ENCODE assay signal across 9 cellular contexts in the genomic region with DNA sequence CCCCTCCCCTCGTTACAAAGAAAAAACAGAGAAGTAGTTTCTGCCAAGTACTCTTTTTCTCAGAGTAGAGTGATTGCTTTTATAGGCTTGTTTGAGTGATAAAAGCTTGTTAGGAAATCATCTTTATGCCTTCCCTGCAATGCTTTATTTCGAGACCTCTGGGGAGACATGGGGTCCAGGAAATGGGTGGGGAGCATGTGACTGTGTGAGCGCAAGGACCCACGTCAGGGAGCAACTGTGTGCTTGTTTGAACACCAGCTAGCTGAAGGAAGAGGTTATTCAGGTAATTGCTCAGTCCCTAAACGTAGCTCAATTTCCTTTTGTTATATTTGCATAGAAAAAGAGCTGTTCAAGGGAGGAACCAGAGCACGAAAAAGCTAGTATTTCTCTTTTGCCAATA.
DNase-seq lines count a peak whose midpoint lies in the region; ATAC-seq lines count a peak whose summit lies in the region.
"Had no signal": no experiment of that assay in that cellular context is flagged by ENCODE, and none has a peak within 500 bp of the region (broad histone marks: within the 10 kb centered on the region; RNA-seq: fewer than 3 reads in every experiment).

No MANE protein-coding gene starts in this region.

- H3K36me3 Mint-ChIP-seq in activated CD4-positive, alpha-beta T cell treated with anti-CD3 and anti-CD28 coated beads, Interleukin-2, amount 10 ng/mL, durations not matched to agents 24 days and 14 days (ENCODE audit: low read depth) = peaks cover 2% of the 10 kb centered on the region
- peaks cover 2% of the 10 kb centered on the region for H3K36me3 Mint-ChIP-seq in central memory CD8-positive, alpha-beta T cell (ENCODE audit: insufficient read depth)
- no peaks in the 10 kb centered on the region for H3K36me3 Mint-ChIP-seq in stimulated activated memory B cell treated with anti-CD40 and anti-IgM and Interleukin-4, amounts not matched to agents 10 μg/mL and 1 μg/mL and 100 μg/mL, for 72 hours

- no peak for ATAC-seq in central memory CD8-positive, alpha-beta T cell (replicated peaks; ENCODE audit: extremely low read depth, poor library complexity, severe bottlenecking)
- ATAC-seq in stimulated activated memory B cell treated with anti-CD40 and anti-IgM and Interleukin-4, amounts not matched to agents 10 μg/mL and 1 μg/mL and 100 μg/mL, for 72 hours = peak; percentile 71
- ATAC-seq in HG02759 (IDR thresholded peaks at IDR 0.05; ENCODE audit: unreplicated experiment) = no peak

- intact Hi-C loops in activated CD4-positive, alpha-beta T cell treated with anti-CD3 and anti-CD28 coated beads, Interleukin-2, amount 10 ng/mL, durations not matched to agents 24 days and 14 days (cut with micrococcal nuclease) = no loop called here

- no peaks in the 10 kb centered on the region for H3K27me3 Mint-ChIP-seq in activated CD4-positive, alpha-beta T cell treated with anti-CD3 and anti-CD28 coated beads, Interleukin-2, amount 10 ng/mL, durations not matched to agents 24 days and 14 days
- no peaks in the 10 kb centered on the region for H3K27me3 Mint-ChIP-seq in central memory CD8-positive, alpha-beta T cell
- H3K27me3 Mint-ChIP-seq in stimulated activated memory B cell treated with anti-CD40 and anti-IgM and Interleukin-4, amounts not matched to agents 10 μg/mL and 1 μg/mL and 100 μg/mL, for 72 hours = no peaks in the 10 kb centered on the region

- peak overlapping the region; percentile 49 for H3K4me3 Mint-ChIP-seq in activated CD4-positive, alpha-beta T cell treated with anti-CD3 and anti-CD28 coated beads, Interleukin-2, amount 10 ng/mL, durations not matched to agents 24 days and 14 days
- no peak overlapping the region for H3K4me3 Mint-ChIP-seq in central memory CD8-positive, alpha-beta T cell
- peak overlapping the region; percentile 66 for H3K4me3 Mint-ChIP-seq in stimulated activated memory B cell treated with anti-CD40 and anti-IgM and Interleukin-4, amounts not matched to agents 10 μg/mL and 1 μg/mL and 100 μg/mL, for 72 hours

- H3K9me3 Mint-ChIP-seq in activated CD4-positive, alpha-beta T cell treated with anti-CD3 and anti-CD28 coated beads, Interleukin-2, amount 10 ng/mL, durations not matched to agents 24 days and 14 days = no peaks in the 10 kb centered on the region
- no peaks in the 10 kb centered on the region for H3K9me3 Mint-ChIP-seq in central memory CD8-positive, alpha-beta T cell
- no peaks in the 10 kb centered on the region for H3K9me3 Mint-ChIP-seq in stimulated activated memory B cell treated with anti-CD40 and anti-IgM and Interleukin-4, amounts not matched to agents 10 μg/mL and 1 μg/mL and 100 μg/mL, for 72 hours

- H3K4me1 Mint-ChIP-seq in activated CD4-positive, alpha-beta T cell treated with anti-CD3 and anti-CD28 coated beads, Interleukin-2, amount 10 ng/mL, durations not matched to agents 24 days and 14 days = peaks cover 18% of the 10 kb centered on the region
- peaks cover 36% of the 10 kb centered on the region for H3K4me1 Mint-ChIP-seq in central memory CD8-positive, alpha-beta T cell
- H3K4me1 Mint-ChIP-seq in stimulated activated memory B cell treated with anti-CD40 and anti-IgM and Interleukin-4, amounts not matched to agents 10 μg/mL and 1 μg/mL and 100 μg/mL, for 72 hours = peaks cover 48% of the 10 kb centered on the region

- H3K27ac Mint-ChIP-seq in activated CD4-positive, alpha-beta T cell treated with anti-CD3 and anti-CD28 coated beads, Interleukin-2, amount 10 ng/mL, durations not matched to agents 24 days and 14 days = peak overlapping the region; percentile 71
- H3K27ac Mint-ChIP-seq in central memory CD8-positive, alpha-beta T cell (ENCODE audit: low read depth) = peak overlapping the region; percentile 5
- peak overlapping the region; percentile 70 for H3K27ac Mint-ChIP-seq in stimulated activated memory B cell treated with anti-CD40 and anti-IgM and Interleukin-4, amounts not matched to agents 10 μg/mL and 1 μg/mL and 100 μg/mL, for 72 hours

- peak; percentile 66 for DNase-seq in activated CD4-positive, alpha-beta T cell treated with anti-CD3 and anti-CD28 coated beads, Interleukin-2, amount 10 ng/mL, durations not matched to agents 24 days and 14 days
- DNase-seq in activated CD4-positive, alpha-beta T cell treated with anti-CD3 and anti-CD28 coated beads for 4 hours = no peak
- DNase-seq in NCI-H748 (lab: John Stamatoyannopoulos, UW; ENCODE audit: unreplicated experiment) = peak; percentile 81
- no peak for DNase-seq in central memory CD8-positive, alpha-beta T cell (ENCODE audit: low spot score in 2 of 2)
- no peak for DNase-seq in NCI-H2196 treated with DMSO at 0.1 percent for 48 hours (lab: John Stamatoyannopoulos, UW; ENCODE audit: unreplicated experiment)
- no peak for DNase-seq in stimulated activated CD4-positive, alpha-beta T cell treated with anti-CD3 and anti-CD28 coated beads, Interleukin-4, amount 100 ng/mL, for 24 hours
- DNase-seq: IMR-90 had no signal

Comparison
In these comparisons a context has a peak if more than half of its experiments do, and no peak if none do; other contexts are left out.
1. DNase-seq: peak in activated CD4-positive, alpha-beta T cell treated with anti-CD3 and anti-CD28 coated beads, Interleukin-2, amount 10 ng/mL, durations not matched to agents 24 days and 14 days (single experiment) and NCI-H748 (single experiment); none in activated CD4-positive, alpha-beta T cell treated with anti-CD3 and anti-CD28 coated beads for 4 hours (0 of 2), central memory CD8-positive, alpha-beta T cell (0 of 2), NCI-H2196 treated with DMSO at 0.1 percent for 48 hours (single experiment) and stimulated activated CD4-positive, alpha-beta T cell treated with anti-CD3 and anti-CD28 coated beads, Interleukin-4, amount 100 ng/mL, for 24 hours (single experiment).
2. H3K27ac Mint-ChIP-seq: peak in every context shown above with its lines; median percentile 71 in activated CD4-positive, alpha-beta T cell treated with anti-CD3 and anti-CD28 coated beads, Interleukin-2, amount 10 ng/mL, durations not matched to agents 24 days and 14 days; 70 in stimulated activated memory B cell treated with anti-CD40 and anti-IgM and Interleukin-4, amounts not matched to agents 10 μg/mL and 1 μg/mL and 100 μg/mL, for 72 hours; 5 in central memory CD8-positive, alpha-beta T cell.